ENCODE assay signal across 27 cellular contexts in the genomic region with DNA sequence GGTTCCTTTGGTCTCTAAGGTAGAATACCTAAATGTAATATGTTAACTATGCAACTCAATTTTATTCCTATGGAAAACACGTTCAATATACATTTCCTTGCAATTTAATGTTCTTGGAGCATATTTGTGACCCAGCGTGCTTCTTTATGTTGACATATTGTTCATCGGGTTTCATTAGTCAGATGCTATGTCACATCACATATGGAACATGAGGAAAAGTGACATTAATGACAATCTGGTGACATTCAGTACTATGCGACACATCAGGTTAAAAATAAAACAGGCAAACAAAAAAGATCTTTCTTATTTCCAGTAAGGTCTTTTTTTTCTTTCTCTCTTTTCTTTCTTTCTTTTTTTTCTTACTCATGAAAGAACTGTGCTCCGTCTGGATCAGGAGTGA.
"Had no signal": no experiment of that assay in that cellular context is flagged by ENCODE, and none has a peak within 500 bp of the region (broad histone marks: within the 10 kb centered on the region; RNA-seq: fewer than 3 reads in every experiment).

No MANE protein-coding gene starts in this region.

- FAIRE-seq: urothelium cell line had no signal

- ATAC-seq: stimulated activated effector memory CD8-positive, alpha-beta T cell treated with anti-CD3 and anti-CD28 coated beads, Interleukin-12 subunit alpha, Interleukin-12 subunit beta, amount 100 ng/mL, for 72 hours; stimulated activated memory B cell treated with anti-CD40 and anti-IgM and Interleukin-4, amounts not matched to agents 10 μg/mL and 1 μg/mL and 100 μg/mL, for 72 hours; stimulated activated naive B cell treated with anti-CD40 and anti-IgM and Interleukin-4, amounts not matched to agents 10 μg/mL and 1 μg/mL and 100 μg/mL, for 72 hours; stimulated activated naive CD8-positive, alpha-beta T cell treated with anti-CD3 and anti-CD28 coated beads, Interleukin-15, amount 100 ng/mL, for 72 hours; stimulated activated naive CD8-positive, alpha-beta T cell treated with anti-CD3 and anti-CD28 coated beads, Interleukin-15, Interleukin-2, amounts not matched to agents 100 U/mL and 50 U/mL, for 24 hours; upper lobe of right lung had no signal

- H3K4me1 ChIP-seq: stomach, suprapubic skin, testis, thyroid gland, tibial artery, transverse colon, upper lobe of left lung, upper lobe of right lung, uterus, vagina had no signal

- DNase-seq: stimulated activated CD4-positive, alpha-beta T cell treated with anti-CD3 and anti-CD28 coated beads, Interleukin-2, amount 100 ng/mL, for 48 hours; stimulated activated CD4-positive, alpha-beta T cell treated with anti-CD3 and anti-CD28 coated beads, Interleukin-4, amount 100 ng/mL, for 1 hour; stimulated activated CD4-positive, alpha-beta T cell treated with anti-CD3 and anti-CD28 coated beads, Interleukin-4, amount 100 ng/mL, for 24 hours; stimulated activated CD4-positive, alpha-beta T cell treated with anti-CD3 and anti-CD28 coated beads, Interleukin-4, amount 100 ng/mL, for 4 hours; stimulated activated CD8-positive, alpha-beta memory T cell treated with anti-CD3 and anti-CD28 coated beads, Interleukin-4, amount 100 ng/mL, for 48 hours; stimulated activated naive B cell treated with anti-CD40 and anti-IgM and Interleukin-4, amounts not matched to agents 10 μg/mL and 1 μg/mL and 100 μg/mL, for 72 hours; stimulated activated naive CD4-positive, alpha-beta T cell; stimulated activated naive CD4-positive, alpha-beta T cell treated with Interleukin-2 at 50 U/mL for 16 hours; stimulated activated naive CD8-positive, alpha-beta T cell treated with anti-CD3 and anti-CD28 coated beads, Interleukin-15, amount 100 ng/mL, for 72 hours; stimulated activated naive CD8-positive, alpha-beta T cell treated with anti-CD3 and anti-CD28 coated beads, Interleukin-15, Interleukin-2, amounts not matched to agents 100 U/mL and 50 U/mL, for 24 hours; stomach; substantia nigra; testis; thyroid gland; tibial artery; transverse colon; trophoblast cell; upper lobe of right lung; uterus had no signal

- H3K36me3 ChIP-seq: stomach, suprapubic skin, thoracic aorta, thyroid gland, tibial artery, tibial nerve, transverse colon, upper lobe of left lung, upper lobe of right lung, uterus, vagina had no signal

- H3K27me3 ChIP-seq: stomach, suprapubic skin, testis, thyroid gland, tibial artery, tibial nerve, transverse colon, upper lobe of left lung, upper lobe of right lung, uterus, vagina had no signal

- H3K4me3 ChIP-seq: stomach, suprapubic skin, testis, thoracic aorta, thyroid gland, tibial artery, tibial nerve, transverse colon, upper lobe of left lung, upper lobe of right lung, uterus, vagina had no signal

- H3K9me3 ChIP-seq: stomach, suprapubic skin, testis, thoracic aorta, thyroid gland, tibial artery, tibial nerve, transverse colon, upper lobe of left lung, upper lobe of right lung, uterus, vagina had no signal

- H3K27ac ChIP-seq: stomach, suprapubic skin, thoracic aorta, thyroid gland, tibial artery, tibial nerve, transverse colon, upper lobe of left lung, upper lobe of right lung, uterus, vagina had no signal
